In the genomic region with DNA sequence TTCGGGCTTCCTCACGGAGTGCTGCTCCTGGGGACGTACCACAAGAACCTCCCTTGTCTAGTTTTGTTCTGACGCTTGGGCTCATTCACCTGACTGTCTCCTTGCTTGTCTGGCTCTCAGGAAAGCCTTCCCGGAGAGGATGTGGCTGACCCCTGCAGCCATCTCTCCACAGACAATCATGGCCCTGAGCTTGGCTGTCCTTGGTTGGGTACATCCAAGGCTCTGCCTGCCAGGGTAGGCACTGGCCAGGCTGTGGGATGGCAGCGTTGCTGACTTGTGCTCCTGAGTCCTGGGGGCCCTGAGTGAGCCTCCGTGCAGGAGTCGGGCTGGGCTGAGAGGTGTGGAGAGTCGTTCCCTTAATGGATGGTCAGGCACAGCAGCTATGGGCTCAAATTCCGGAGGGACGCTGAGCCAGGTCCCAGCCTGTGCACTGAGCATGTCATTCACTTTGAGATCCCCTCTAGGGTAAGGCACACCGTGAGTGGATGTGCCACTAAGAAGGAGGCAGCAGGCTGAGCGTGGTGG, we compare ENCODE assay signal across 21 cellular contexts. TPM values are rescaled to one million over a fixed set of nuclear protein-coding genes. Genes with fewer than 3 reads are reported as not detected.
DNase-seq lines count a peak whose midpoint lies in the region; FAIRE-seq and TF ChIP-seq lines count a peak whose summit lies in the region.
"Had no signal": no experiment of that assay in that cellular context is flagged by ENCODE, and none has a peak within 500 bp of the region (broad histone marks: within the 10 kb centered on the region; RNA-seq: fewer than 3 reads in every experiment).

No MANE protein-coding gene starts in this region.

- TF ChIP-seq CTCF in DOHH2 (IDR thresholded peaks at IDR 0.05; ENCODE audit: low read depth, low read length, poor library complexity, severe bottlenecking) (no peak), RWPE1 (conservative IDR thresholded peaks at IDR 0.05; ENCODE audit: low read depth) (no peak), endothelial cell of umbilical vein (IDR thresholded peaks at IDR 0.05; ENCODE audit: extremely low read depth in 1 of 2, insufficient read depth in 1 of 2, low read depth in 1 of 2, low read length in 2 of 2) (no peak), sigmoid colon (IDR thresholded peaks at IDR 0.05) (no peak)

- peaks cover 41% of the 10 kb centered on the region for H3F3A ChIP-seq in DOHH2 (ENCODE audit: control insufficient read depth, insufficient read depth)

- BruUV-seq in endothelial cell of umbilical vein (replicated peaks; lab: Mats Ljungman, UMichigan), result no TSS peak

- no peaks in the 10 kb centered on the region for H3K9me2 ChIP-seq in DOHH2 (replicated peaks; ENCODE audit: control insufficient read depth, low read length)

- TF ChIP-seq POLR2A in endothelial cell of umbilical vein (IDR thresholded peaks at IDR 0.05; ENCODE audit: low read depth, low read length) (no peak), sigmoid colon (IDR thresholded peaks at IDR 0.05) (no peak)

- CTCF ChIA-PET in RWPE1 (lab: Yijun Ruan, JAX), result no interaction called here
- CTCF ChIA-PET in endothelial cell of umbilical vein (lab: Charles Lee), result interaction anchor here (0.7 to 6.2 kb wide), 6 partner anchors 13 to 69 kb away, joined by 3 to 41 read pairs (median 4); a partner anchor contains a TSS

- no peaks in the 10 kb centered on the region for H3K27me3 ChIP-seq in DOHH2 (ENCODE audit: control insufficient read depth, low read length)
- no peaks in the 10 kb centered on the region for H3K27me3 ChIP-seq in endothelial cell of umbilical vein (ENCODE audit: control insufficient read depth in 2 of 2, insufficient read depth in 2 of 2, low read length in 2 of 2)
- no peaks in the 10 kb centered on the region for H3K27me3 ChIP-seq in sigmoid colon
- H3K27me3 ChIP-seq: esophagus muscularis mucosa had no signal

- no peaks in the 10 kb centered on the region for H3K9me3 ChIP-seq in DOHH2 (ENCODE audit: control insufficient read depth, insufficient read depth, low read length)
- no peaks in the 10 kb centered on the region for H3K9me3 ChIP-seq in endothelial cell of umbilical vein (replicated peaks; ENCODE audit: control insufficient read depth, insufficient read depth, low read length)
- no peaks in the 10 kb centered on the region for H3K9me3 ChIP-seq in sigmoid colon
- H3K9me3 ChIP-seq: esophagus muscularis mucosa, gastrocnemius medialis, HAP-1 had no signal

- intact Hi-C loops in endothelial cell of umbilical vein (cut with micrococcal nuclease) (no loop called here), sigmoid colon (cut with DNase I) (no loop called here), cardiac septum (cut with DNase I) (no loop called here)

- no peak for FAIRE-seq in endothelial cell of umbilical vein (lab: Jason Lieb, UNC)
- FAIRE-seq: HTR-8/SVneo had no signal

- POLR2A ChIA-PET in RWPE1 (lab: Yijun Ruan, JAX; ENCODE audit: low non-redundant PET), result no interaction called here
- POLR2A ChIA-PET in endothelial cell of umbilical vein (lab: Charles Lee), result interaction anchor here (0.6 to 0.7 kb wide), 2 partner anchors 26 to 1283 kb away, joined by 3 to 7 read pairs; no protein-coding TSS in a partner anchor

- H4K20me1 ChIP-seq in DOHH2 (ENCODE audit: control insufficient read depth, insufficient read depth, low read depth, low read length), result no peaks in the 10 kb centered on the region
- no peaks in the 10 kb centered on the region for H4K20me1 ChIP-seq in endothelial cell of umbilical vein (replicated peaks; ENCODE audit: control insufficient read depth, extremely low read depth, insufficient read depth, low read length)

- dilution Hi-C loops in endothelial cell of umbilical vein (cut with MboI; ENCODE audit: extremely low pct_ligation_motif_present, low sequenced_read_pairs), result no loop called here

- no peaks in the 10 kb centered on the region for H3K9me1 ChIP-seq in endothelial cell of umbilical vein (replicated peaks; ENCODE audit: control insufficient read depth, extremely low read depth, insufficient read depth, low read length)

- H2AFZ ChIP-seq in endothelial cell of umbilical vein (ENCODE audit: low read depth, low read length), result no peak overlapping the region

- DNase-seq in RWPE1 (ENCODE audit: low spot score) (no peak), endothelial cell of umbilical vein (ENCODE audit: low read depth, low spot score) (no peak), sigmoid colon (no peak), NCI-H1417 treated with DMSO at 0.1 percent for 48 hours (lab: John Stamatoyannopoulos, UW) (no peak), cardiac septum (ENCODE audit: low spot score) (no peak), NCI-H1694 (lab: John Stamatoyannopoulos, UW) (no peak)
- DNase-seq: activated CD4-positive, alpha-beta T cell treated with anti-CD3 and anti-CD28 coated beads for 48 hours; activated gamma-delta T cell; central memory CD4-positive, alpha-beta T cell; EL; kidney glomerular epithelial cell; mesendoderm; NK-92 treated with Interleukin-12 subunit alpha and Interleukin-12 subunit beta, amount 100 ng/mL, for 24 hours; stimulated activated CD4-positive, alpha-beta T cell treated with anti-CD3 and anti-CD28 coated beads, Interleukin-2, amount 100 ng/mL, for 24 hours; stimulated activated naive CD4-positive, alpha-beta T cell treated with Interleukin-2 at 50 U/mL for 16 hours had no signal

- H3K27ac ChIP-seq in DOHH2 (ENCODE audit: low read depth, low read length), result peak overlapping the region; percentile 94
- peak overlapping the region; percentile 52 for H3K27ac ChIP-seq in RWPE1
- H3K27ac ChIP-seq in endothelial cell of umbilical vein (ENCODE audit: insufficient read depth, low read depth, low read length), result peak overlapping the region; percentile 84
- peak overlapping the region in 3 of 4 donors; percentile 24 to 47 (median 43) for H3K27ac ChIP-seq in sigmoid colon
- H3K27ac ChIP-seq: esophagus muscularis mucosa, SK-N-MC had no signal

- H3K4me1 ChIP-seq in DOHH2 (ENCODE audit: control insufficient read depth, low read length), result peaks cover 100% of the 10 kb centered on the region
- H3K4me1 ChIP-seq in endothelial cell of umbilical vein (ENCODE audit: control insufficient read depth, extremely low read depth, insufficient read depth, low read length), result peaks cover 60% of the 10 kb centered on the region
- H3K4me1 ChIP-seq in sigmoid colon, result peaks cover 0 to 73% (median 55%) of the 10 kb centered on the region in 4 donors
- H3K4me1 ChIP-seq: HAP-1 had no signal

- H3K79me2 ChIP-seq in DOHH2 (ENCODE audit: control insufficient read depth, low read length), result peaks cover 94% of the 10 kb centered on the region
- peaks cover 88% of the 10 kb centered on the region for H3K79me2 ChIP-seq in endothelial cell of umbilical vein (ENCODE audit: control insufficient read depth, insufficient read depth, low read length)

- 51 to 78% methylated on average over 13 of the region's 13 CpGs for WGBS in sigmoid colon, 2 donors

- H3K36me3 ChIP-seq in DOHH2 (ENCODE audit: control insufficient read depth, low read length) (peaks cover 29% of the 10 kb centered on the region), endothelial cell of umbilical vein (ENCODE audit: control insufficient read depth in 2 of 2, extremely low read depth in 1 of 2, insufficient read depth in 2 of 2, low read length in 2 of 2) (peaks cover 0 to under 1% of the 10 kb centered on the region in 2 experiments), sigmoid colon (no peaks in the 10 kb centered on the region)
- H3K36me3 ChIP-seq: gastrocnemius medialis, HAP-1 had no signal

- no peak for TF ChIP-seq EP300 in sigmoid colon (IDR thresholded peaks at IDR 0.05)

- H3K4me3 ChIP-seq in DOHH2 (ENCODE audit: low read length), result peak overlapping the region; percentile 70
- H3K4me3 ChIP-seq in endothelial cell of umbilical vein (replicated peaks in 1 of 3; ENCODE audit: insufficient read depth in 1 of 3, low read depth in 1 of 3, low read length in 3 of 3), result no peak overlapping the region
- H3K4me3 ChIP-seq in sigmoid colon, result no peak overlapping the region
- H3K4me3 ChIP-seq: esophagus muscularis mucosa, gastrocnemius medialis, HAP-1, SK-N-MC had no signal

- H3K4me2 ChIP-seq in DOHH2 (ENCODE audit: low read length) (peak overlapping the region; percentile 87), endothelial cell of umbilical vein (ENCODE audit: insufficient read depth, low read length) (no peak overlapping the region)

- no peak overlapping the region for H3K9ac ChIP-seq in endothelial cell of umbilical vein (replicated peaks; ENCODE audit: extremely low read depth, insufficient read depth, low read length)

TF ChIP-seq in endothelial cell of umbilical vein, 7 proteins besides CTCF, POLR2A, EP300 and RAD21:
- TF ChIP-seq POLR2AphosphoS5 (IDR thresholded peaks at IDR 0.05; ENCODE audit: insufficient read depth, low read depth, low read length) (no peak), MYC (IDR thresholded peaks at IDR 0.05; ENCODE audit: low read depth, low read length) (no peak), GATA2 (IDR thresholded peaks at IDR 0.05; ENCODE audit: insufficient read depth, insufficient read length, low read depth, low read length) (no peak), EZH2 (IDR thresholded peaks at IDR 0.05; ENCODE audit: borderline replicate concordance, low read depth, low read length, severe bottlenecking) (no peak), FOS (IDR thresholded peaks at IDR 0.05; ENCODE audit: borderline replicate concordance, insufficient read depth, low read length) (no peak), JUN (IDR thresholded peaks at IDR 0.05; ENCODE audit: borderline replicate concordance, insufficient read depth, insufficient read length, low read depth) (no peak)
- TF ChIP-seq, protein P1, sequence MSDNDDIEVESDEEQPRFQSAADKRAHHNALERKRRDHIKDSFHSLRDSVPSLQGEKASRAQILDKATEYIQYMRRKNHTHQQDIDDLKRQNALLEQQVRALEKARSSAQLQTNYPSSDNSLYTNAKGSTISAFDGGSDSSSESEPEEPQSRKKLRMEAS (IDR thresholded peaks at IDR 0.05; ENCODE audit: insufficient read depth, insufficient read length), result no peak

RNA-seq across cellular contexts. Expression of a gene that starts 32.8 kb away (rescaled TPM):
- 129 and 131 TPM in 2 replicates for total RNA-seq in endothelial cell of umbilical vein
- polyA plus RNA-seq in endothelial cell of umbilical vein, result 105 and 141 TPM in 2 replicates
- 167 and 188 TPM in 2 replicates for polyA plus RNA-seq in endothelial cell of umbilical vein (2011; cell fraction: cytosol; rRNA removed)
- 209 and 215 TPM in 2 replicates for polyA plus RNA-seq in endothelial cell of umbilical vein (2011; cell fraction: nucleus; rRNA removed)
- 113 and 163 TPM in 2 replicates for polyA plus RNA-seq in endothelial cell of umbilical vein (2012)
- 216 and 282 TPM in 2 replicates for polyA minus RNA-seq in endothelial cell of umbilical vein
- polyA minus RNA-seq in endothelial cell of umbilical vein (2011; cell fraction: cytosol; rRNA and poly(A)+ RNA removed), result 26.9 TPM
- 113 and 114 TPM in 2 replicates for polyA minus RNA-seq in endothelial cell of umbilical vein (2011; cell fraction: nucleus; rRNA and poly(A)+ RNA removed)
- 10 to 100 TPM; 13.2 to 39.9 (median 21.5) TPM for total RNA-seq in sigmoid colon
- 10 to 100 TPM; 10.8 to 25.9 (median 10.9) TPM for polyA plus RNA-seq in sigmoid colon
- total RNA-seq in cardiac septum, result 24.3 TPM

Comparison
In these comparisons a context has a peak if more than half of its experiments do, and no peak if none do; other contexts are left out.
1. H3K27ac ChIP-seq: peak in every context shown above with its lines; median percentile 94 in DOHH2; 84 in endothelial cell of umbilical vein; 52 in RWPE1; 43 in sigmoid colon.